18 cellular contexts compared by ENCODE assay signal in genomic region chr3:55333041-55333440, GRCh38.
DNase-seq lines count a peak whose midpoint lies in the region; TF ChIP-seq lines count a peak whose summit lies in the region.
"Had no signal": no experiment of that assay in that cellular context is flagged by ENCODE, and none has a peak within 500 bp of the region (broad histone marks: within the 10 kb centered on the region; RNA-seq: fewer than 3 reads in every experiment).

No MANE protein-coding gene starts in this region.

- no peak overlapping the region for H3K4me3 ChIP-seq in fibroblast of lung (replicated peaks in 1 of 4; ENCODE audit: control extremely low read depth in 1 of 4, insufficient read depth in 1 of 4, low read depth in 3 of 4, low read length in 4 of 4)
- H3K4me3 ChIP-seq in osteoblast (ENCODE audit: insufficient read depth, low read length) = no peak overlapping the region

- H3K27me3 ChIP-seq in fibroblast of lung (ENCODE audit: control insufficient read depth, insufficient read depth, low read length) (no peaks in the 10 kb centered on the region), osteoblast (ENCODE audit: insufficient read depth, low read length) (no peaks in the 10 kb centered on the region)

- H3K4me2 ChIP-seq in fibroblast of lung (ENCODE audit: extremely low read depth, insufficient read depth, low read length) (no peak overlapping the region), osteoblast (ENCODE audit: insufficient read depth, low read length) (peak overlapping the region; percentile 48)
- H3K4me2 ChIP-seq: KMS-11 had no signal

- DNase-seq in HS-27A (ENCODE audit: low read depth) (peak; percentile 41), fibroblast of lung (ENCODE audit: low read depth in 2 of 2) (peak; percentile 28 to 36), osteoblast (ENCODE audit: insufficient read length, low spot score, missing footprints) (no peak), NCI-H128 (lab: John Stamatoyannopoulos, UW; ENCODE audit: unreplicated experiment) (no peak), NCI-H2081 treated with DMSO at 0.1 percent for 48 hours (lab: John Stamatoyannopoulos, UW) (no peak), MV-4-11 (lab: John Stamatoyannopoulos, UW) (no peak)
- no peak for DNase-seq in stimulated activated CD4-positive, alpha-beta T cell treated with anti-CD3 and anti-CD28 coated beads, Interleukin-1b, Interleukin-23, amount 100 ng/mL, for 48 hours
- DNase-seq: CD4-positive, alpha-beta memory T cell; DMS79 treated with DMSO at 0.1 percent for 48 hours; GF-D8; GOT3; NCI-H1105 treated with DMSO at 0.1 percent for 48 hours; NCI-H187 treated with DMSO at 0.1 percent for 48 hours; NCI-H446 treated with DMSO at 0.1 percent for 48 hours; NCI-H748 treated with DMSO at 0.1 percent for 48 hours; PC-3 had no signal

- TF ChIP-seq CTCF in fibroblast of lung (conservative IDR thresholded peaks at IDR 0.05 in 1 of 2, IDR thresholded peaks at IDR 0.05 in 1 of 2; ENCODE audit: low read depth in 1 of 2, low read length in 2 of 2) (no peak), osteoblast (IDR thresholded peaks at IDR 0.05; ENCODE audit: extremely low read depth, low read depth, low read length) (no peak)

- no peak overlapping the region for H3K27ac ChIP-seq in fibroblast of lung (ENCODE audit: insufficient read depth, low read length)
- peak overlapping the region; percentile 77 for H3K27ac ChIP-seq in osteoblast (ENCODE audit: low read depth, low read length)
- H3K27ac ChIP-seq: KMS-11, RWPE1 had no signal

- H3K9ac ChIP-seq in fibroblast of lung (ENCODE audit: insufficient read depth, low read length) = no peak overlapping the region
- H3K9ac ChIP-seq: KMS-11 had no signal

- H4K20me1 ChIP-seq in fibroblast of lung (ENCODE audit: control insufficient read depth, extremely low read depth, insufficient read depth, low read length) = no peaks in the 10 kb centered on the region
- H4K20me1 ChIP-seq in osteoblast (ENCODE audit: insufficient read depth, low read length) = no peaks in the 10 kb centered on the region

- H3K36me3 ChIP-seq in fibroblast of lung (ENCODE audit: control insufficient read depth, insufficient read depth, low read length) (no peaks in the 10 kb centered on the region), osteoblast (ENCODE audit: insufficient read depth, low read length) (no peaks in the 10 kb centered on the region)

- H3K4me1 ChIP-seq in fibroblast of lung (ENCODE audit: control insufficient read depth, extremely low read depth, insufficient read depth, low read length) (peaks cover 15% of the 10 kb centered on the region), osteoblast (ENCODE audit: insufficient read depth, low read length) (peaks cover 52% of the 10 kb centered on the region)

- H3K79me2 ChIP-seq in fibroblast of lung (ENCODE audit: control insufficient read depth, insufficient read depth, low read length) (no peaks in the 10 kb centered on the region), osteoblast (ENCODE audit: insufficient read depth, low read length) (no peaks in the 10 kb centered on the region)

- H2AFZ ChIP-seq in fibroblast of lung (ENCODE audit: low read length) (no peak overlapping the region), osteoblast (ENCODE audit: low read length) (no peak overlapping the region)

- H3K9me3 ChIP-seq in fibroblast of lung (ENCODE audit: control insufficient read depth, insufficient read depth, low read depth, low read length) = no peaks in the 10 kb centered on the region
- no peaks in the 10 kb centered on the region for H3K9me3 ChIP-seq in osteoblast (ENCODE audit: low read depth, low read length)

Comparison
In these comparisons a context has a peak if more than half of its experiments do, and no peak if none do; other contexts are left out.
1. DNase-seq: peak in HS-27A (single experiment) and fibroblast of lung (2 of 2); none in osteoblast (single experiment), NCI-H128 (single experiment), NCI-H2081 treated with DMSO at 0.1 percent for 48 hours (single experiment), stimulated activated CD4-positive, alpha-beta T cell treated with anti-CD3 and anti-CD28 coated beads, Interleukin-1b, Interleukin-23, amount 100 ng/mL, for 48 hours (single experiment) and MV-4-11 (single experiment).